In the genomic region with DNA sequence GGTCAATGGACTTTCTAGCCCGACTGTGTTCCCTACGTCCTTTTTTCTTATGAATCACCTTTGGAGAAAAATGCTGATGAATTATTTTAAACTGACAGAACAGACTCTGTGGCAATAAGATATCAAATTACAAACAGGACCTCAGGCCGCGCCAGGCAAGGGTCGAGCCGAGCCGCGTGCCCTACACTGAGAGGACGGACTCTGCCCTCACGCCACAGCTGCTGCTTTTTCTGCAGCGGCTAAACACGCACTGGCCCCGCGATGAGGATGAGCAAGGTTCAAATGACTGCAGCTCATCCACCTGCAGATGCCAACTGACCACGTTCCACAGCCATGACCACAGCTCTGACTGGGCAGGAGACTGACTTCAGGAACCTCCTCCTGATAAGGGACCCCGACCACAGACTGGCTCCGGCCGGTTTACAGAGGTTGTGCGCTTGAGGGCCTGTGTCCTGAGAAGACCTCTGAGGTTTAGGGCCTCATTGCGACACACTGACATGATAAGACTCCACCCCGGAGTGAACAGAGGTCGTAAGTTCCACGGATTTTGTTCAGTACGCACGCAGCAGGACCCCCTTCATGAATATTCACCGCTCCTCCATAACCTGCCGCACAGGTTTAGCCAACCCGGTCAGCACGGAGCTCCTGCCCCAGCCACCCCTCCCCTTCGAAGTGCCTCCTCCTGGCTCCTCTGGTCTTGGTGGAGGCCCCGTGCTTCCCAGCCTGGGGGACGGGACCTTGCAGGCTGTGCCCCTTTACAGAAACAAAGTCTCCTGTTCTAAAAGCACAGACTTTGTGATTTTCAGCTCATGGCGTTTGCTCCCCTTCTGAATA, we compare ENCODE assay signal across 12 cellular contexts. TPM values are rescaled to one million over a fixed set of nuclear protein-coding genes. Genes with fewer than 3 reads are reported as not detected.
"Had no signal": no experiment of that assay in that cellular context is flagged by ENCODE, and none has a peak within 500 bp of the region (broad histone marks: within the 10 kb centered on the region; RNA-seq: fewer than 3 reads in every experiment).

No MANE protein-coding gene starts in this region.

RNA-seq across cellular contexts. Expression of a gene that starts 12.3 kb away (rescaled TPM):
- total RNA-seq: activated CD4-positive, alpha-beta T cell treated with anti-CD3 and anti-CD28 coated beads, Interleukin-2, amount 10 ng/mL, durations not matched to agents 24 days and 14 days; activated CD8-positive, alpha-beta memory T cell treated with anti-CD3 and anti-CD28 coated beads for 36 hours; activated CD8-positive, alpha-beta T cell treated with anti-CD3 and anti-CD28 coated beads for 36 hours; activated naive CD8-positive, alpha-beta T cell treated with anti-CD3 and anti-CD28 coated beads for 36 hours; activated T-cell treated with anti-CD3 and anti-CD28 coated beads, Interleukin-2, amount 50 U/mL, for 72 hours; activated T-helper 17 cell treated with anti-CD3 and anti-CD28 coated beads, Interleukin-2, amount 50 U/mL, for 72 hours; aorta; MCF 10A; OCI-LY7; T-helper 1 cell treated with Interleukin-12 subunit alpha and Interleukin-12 subunit beta and Interleukin-4 antibody, amounts not matched to agents 30 ng/mL and 1 ng/mL, for 36 hours; T-helper 2 cell treated with Interferon-gamma antibody and Interleukin-4, amounts not matched to agents 100 ng/mL and 5 ng/mL, for 36 hours had no signal
- polyA plus RNA-seq: aorta had no signal

RNA-seq across cellular contexts. Expression of a gene that starts 36.3 kb away (rescaled TPM):
- total RNA-seq: activated CD4-positive, alpha-beta T cell treated with anti-CD3 and anti-CD28 coated beads, Interleukin-2, amount 10 ng/mL, durations not matched to agents 24 days and 14 days; activated CD8-positive, alpha-beta memory T cell treated with anti-CD3 and anti-CD28 coated beads for 36 hours; activated CD8-positive, alpha-beta T cell treated with anti-CD3 and anti-CD28 coated beads for 36 hours; activated naive CD8-positive, alpha-beta T cell treated with anti-CD3 and anti-CD28 coated beads for 36 hours; activated T-cell treated with anti-CD3 and anti-CD28 coated beads, Interleukin-2, amount 50 U/mL, for 72 hours; activated T-helper 17 cell treated with anti-CD3 and anti-CD28 coated beads, Interleukin-2, amount 50 U/mL, for 72 hours; MCF 10A; OCI-LY7; RPMI7951 had no signal
- polyA plus RNA-seq: aorta had no signal
